18 cellular contexts compared by ENCODE assay signal in the genomic region with DNA sequence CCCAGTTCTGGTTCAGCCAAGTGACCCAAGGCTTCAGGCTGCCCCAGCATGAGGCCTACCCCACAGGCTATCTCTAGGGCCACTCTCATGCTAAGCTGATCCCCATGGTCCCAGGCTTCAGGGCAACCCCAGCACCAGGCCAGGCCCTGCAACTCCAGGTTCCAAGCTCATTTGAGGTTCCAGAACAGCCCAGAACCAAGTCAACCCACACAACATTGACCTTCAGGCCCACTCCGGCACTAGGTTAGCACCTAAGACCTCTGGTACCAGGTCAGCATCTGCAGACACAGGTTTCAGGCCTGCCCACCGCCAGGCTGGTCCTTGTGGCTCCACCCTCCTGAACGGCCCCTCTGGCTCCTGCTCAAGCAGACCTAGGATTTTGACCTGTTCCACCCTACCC.
DNase-seq lines count a peak whose midpoint lies in the region; ATAC-seq and TF ChIP-seq lines count a peak whose summit lies in the region.
"Had no signal": no experiment of that assay in that cellular context is flagged by ENCODE, and none has a peak within 500 bp of the region (broad histone marks: within the 10 kb centered on the region; RNA-seq: fewer than 3 reads in every experiment).

No MANE protein-coding gene starts in this region.

- peaks cover 7 to 19% of the 10 kb centered on the region in 2 donors for H3K9me3 Mint-ChIP-seq in stimulated activated naive CD8-positive, alpha-beta T cell treated with anti-CD3 and anti-CD28 coated beads, Interleukin-15, amount 100 ng/mL, for 72 hours
- H3K9me3 Mint-ChIP-seq in activated T-helper 1 cell treated with anti-CD3 and anti-CD28 coated beads, Interleukin-12 subunit alpha, Interleukin-12 subunit beta, Interleukin-2, Interleukin-4 antibody, amounts not matched to agents 30 ng/mL and 10 ng/mL and 1 ng/mL, durations not matched to agents 14 hours and 24 hours and 36 hours, result peaks cover 21% of the 10 kb centered on the region
- H3K9me3 Mint-ChIP-seq: HFFc6 had no signal

- no peak overlapping the region for H3K4me3 Mint-ChIP-seq in stimulated activated naive CD8-positive, alpha-beta T cell treated with anti-CD3 and anti-CD28 coated beads, Interleukin-15, amount 100 ng/mL, for 72 hours
- H3K4me3 Mint-ChIP-seq in activated T-helper 1 cell treated with anti-CD3 and anti-CD28 coated beads, Interleukin-12 subunit alpha, Interleukin-12 subunit beta, Interleukin-2, Interleukin-4 antibody, amounts not matched to agents 30 ng/mL and 10 ng/mL and 1 ng/mL, durations not matched to agents 14 hours and 24 hours and 36 hours, result no peak overlapping the region
- H3K4me3 Mint-ChIP-seq: B cell; CD4-positive, CD25-positive, alpha-beta regulatory T cell; CD8-positive, alpha-beta T cell; HFFc6 had no signal

- no peaks in the 10 kb centered on the region for H3K4me1 ChIP-seq in sigmoid colon
- no peaks in the 10 kb centered on the region for H3K4me1 ChIP-seq in aorta (ENCODE audit: control insufficient read depth in 1 of 2, insufficient read depth in 2 of 2, low read length in 2 of 2)
- H3K4me1 ChIP-seq: BLaER1, Caco-2, HAP-1 had no signal

- H3K36me3 ChIP-seq in sigmoid colon, result no peaks in the 10 kb centered on the region
- H3K36me3 ChIP-seq in aorta (ENCODE audit: control insufficient read depth in 1 of 2, insufficient read depth in 2 of 2, low read length in 1 of 2), result no peaks in the 10 kb centered on the region
- H3K36me3 ChIP-seq: BLaER1, HAP-1 had no signal

- no peaks in the 10 kb centered on the region for H3K27me3 ChIP-seq in sigmoid colon
- no peaks in the 10 kb centered on the region for H3K27me3 ChIP-seq in aorta (ENCODE audit: control insufficient read depth in 1 of 2, insufficient read depth in 2 of 2, low read length in 1 of 2)
- H3K27me3 ChIP-seq: BLaER1 had no signal

- DNase-seq in stimulated activated naive CD8-positive, alpha-beta T cell treated with anti-CD3 and anti-CD28 coated beads, Interleukin-15, Interleukin-2, amounts not matched to agents 100 U/mL and 50 U/mL, for 24 hours, result no peak
- no peak for DNase-seq in stimulated activated naive CD8-positive, alpha-beta T cell treated with anti-CD3 and anti-CD28 coated beads, Interleukin-15, amount 100 ng/mL, for 72 hours
- DNase-seq in sigmoid colon (peak; percentile 63), aorta (no peak), midbrain (lab: John Stamatoyannopoulos, UW) (no peak)
- no peak for DNase-seq in activated T-helper 1 cell treated with anti-CD3 and anti-CD28 coated beads, Interleukin-12 subunit alpha, Interleukin-12 subunit beta, Interleukin-2, Interleukin-4 antibody, amounts not matched to agents 30 ng/mL and 10 ng/mL and 1 ng/mL, durations not matched to agents 14 hours and 24 hours and 36 hours (ENCODE audit: low spot score)
- DNase-seq: Caco-2; CD4-positive, CD25-positive, alpha-beta regulatory T cell; CD8-positive, alpha-beta T cell; DMS153; DND-41; GOT3; HFFc6 had no signal

- H3K36me3 Mint-ChIP-seq in activated T-helper 1 cell treated with anti-CD3 and anti-CD28 coated beads, Interleukin-12 subunit alpha, Interleukin-12 subunit beta, Interleukin-2, Interleukin-4 antibody, amounts not matched to agents 30 ng/mL and 10 ng/mL and 1 ng/mL, durations not matched to agents 14 hours and 24 hours and 36 hours (ENCODE audit: low read depth), result no peaks in the 10 kb centered on the region
- H3K36me3 Mint-ChIP-seq: CD4-positive, CD25-positive, alpha-beta regulatory T cell; CD8-positive, alpha-beta T cell had no signal

- H3K27ac Mint-ChIP-seq in stimulated activated naive CD8-positive, alpha-beta T cell treated with anti-CD3 and anti-CD28 coated beads, Interleukin-15, amount 100 ng/mL, for 72 hours, result no peak overlapping the region
- H3K27ac Mint-ChIP-seq in activated T-helper 1 cell treated with anti-CD3 and anti-CD28 coated beads, Interleukin-12 subunit alpha, Interleukin-12 subunit beta, Interleukin-2, Interleukin-4 antibody, amounts not matched to agents 30 ng/mL and 10 ng/mL and 1 ng/mL, durations not matched to agents 14 hours and 24 hours and 36 hours, result no peak overlapping the region
- H3K27ac Mint-ChIP-seq: B cell; CD4-positive, CD25-positive, alpha-beta regulatory T cell; CD8-positive, alpha-beta T cell; HFFc6 had no signal

- H3K9me3 ChIP-seq in sigmoid colon, result no peaks in the 10 kb centered on the region
- no peaks in the 10 kb centered on the region for H3K9me3 ChIP-seq in aorta (ENCODE audit: control insufficient read depth, low read length)
- H3K9me3 ChIP-seq: BLaER1, Caco-2, HAP-1 had no signal

- no peak for TF ChIP-seq EP300 in sigmoid colon (IDR thresholded peaks at IDR 0.05)

- H3K4me3 ChIP-seq in sigmoid colon (no peak overlapping the region), aorta (ENCODE audit: low read length in 2 of 2) (no peak overlapping the region)
- H3K4me3 ChIP-seq: BLaER1, HAP-1 had no signal

- H3K27ac ChIP-seq in sigmoid colon, result no peak overlapping the region
- H3K27ac ChIP-seq in aorta (ENCODE audit: low read depth in 1 of 2, low read length in 2 of 2), result no peak overlapping the region
- H3K27ac ChIP-seq: 22Rv1, BLaER1, C4-2B had no signal

- 86% methylated on average over 3 of the region's 3 CpGs for WGBS in sigmoid colon, 2 donors
- 96 to 97% methylated on average over 3 of the region's 3 CpGs for WGBS in aorta, 2 donors

- no peaks in the 10 kb centered on the region for H3K27me3 Mint-ChIP-seq in stimulated activated naive CD8-positive, alpha-beta T cell treated with anti-CD3 and anti-CD28 coated beads, Interleukin-15, amount 100 ng/mL, for 72 hours
- no peaks in the 10 kb centered on the region for H3K27me3 Mint-ChIP-seq in activated T-helper 1 cell treated with anti-CD3 and anti-CD28 coated beads, Interleukin-12 subunit alpha, Interleukin-12 subunit beta, Interleukin-2, Interleukin-4 antibody, amounts not matched to agents 30 ng/mL and 10 ng/mL and 1 ng/mL, durations not matched to agents 14 hours and 24 hours and 36 hours (ENCODE audit: insufficient read depth)
- H3K27me3 Mint-ChIP-seq: B cell; CD4-positive, CD25-positive, alpha-beta regulatory T cell had no signal

- intact Hi-C loops in sigmoid colon (cut with DNase I), result no loop called here
- intact Hi-C loops in aorta (cut with DNase I), result no loop called here
- intact Hi-C loops in activated T-helper 1 cell treated with anti-CD3 and anti-CD28 coated beads, Interleukin-12 subunit alpha, Interleukin-12 subunit beta, Interleukin-2, Interleukin-4 antibody, amounts not matched to agents 30 ng/mL and 10 ng/mL and 1 ng/mL, durations not matched to agents 14 hours and 24 hours and 36 hours (cut with micrococcal nuclease), result no loop called here

- peak; percentile 32 for ATAC-seq in stimulated activated naive CD8-positive, alpha-beta T cell treated with anti-CD3 and anti-CD28 coated beads, Interleukin-15, Interleukin-2, amounts not matched to agents 100 U/mL and 50 U/mL, for 24 hours
- no peak for ATAC-seq in stimulated activated naive CD8-positive, alpha-beta T cell treated with anti-CD3 and anti-CD28 coated beads, Interleukin-15, amount 100 ng/mL, for 72 hours
- peak; percentile 29 for ATAC-seq in aorta (ENCODE audit: low FRiP score)
- ATAC-seq: CD8-positive, alpha-beta T cell had no signal

- no peak for TF ChIP-seq CTCF in sigmoid colon (IDR thresholded peaks at IDR 0.05)

- no peaks in the 10 kb centered on the region for H3K4me1 Mint-ChIP-seq in stimulated activated naive CD8-positive, alpha-beta T cell treated with anti-CD3 and anti-CD28 coated beads, Interleukin-15, amount 100 ng/mL, for 72 hours
- no peaks in the 10 kb centered on the region for H3K4me1 Mint-ChIP-seq in activated T-helper 1 cell treated with anti-CD3 and anti-CD28 coated beads, Interleukin-12 subunit alpha, Interleukin-12 subunit beta, Interleukin-2, Interleukin-4 antibody, amounts not matched to agents 30 ng/mL and 10 ng/mL and 1 ng/mL, durations not matched to agents 14 hours and 24 hours and 36 hours (ENCODE audit: low read depth)
- H3K4me1 Mint-ChIP-seq: B cell had no signal

- no peak for TF ChIP-seq POLR2A in sigmoid colon (IDR thresholded peaks at IDR 0.05)
